In the genomic region with DNA sequence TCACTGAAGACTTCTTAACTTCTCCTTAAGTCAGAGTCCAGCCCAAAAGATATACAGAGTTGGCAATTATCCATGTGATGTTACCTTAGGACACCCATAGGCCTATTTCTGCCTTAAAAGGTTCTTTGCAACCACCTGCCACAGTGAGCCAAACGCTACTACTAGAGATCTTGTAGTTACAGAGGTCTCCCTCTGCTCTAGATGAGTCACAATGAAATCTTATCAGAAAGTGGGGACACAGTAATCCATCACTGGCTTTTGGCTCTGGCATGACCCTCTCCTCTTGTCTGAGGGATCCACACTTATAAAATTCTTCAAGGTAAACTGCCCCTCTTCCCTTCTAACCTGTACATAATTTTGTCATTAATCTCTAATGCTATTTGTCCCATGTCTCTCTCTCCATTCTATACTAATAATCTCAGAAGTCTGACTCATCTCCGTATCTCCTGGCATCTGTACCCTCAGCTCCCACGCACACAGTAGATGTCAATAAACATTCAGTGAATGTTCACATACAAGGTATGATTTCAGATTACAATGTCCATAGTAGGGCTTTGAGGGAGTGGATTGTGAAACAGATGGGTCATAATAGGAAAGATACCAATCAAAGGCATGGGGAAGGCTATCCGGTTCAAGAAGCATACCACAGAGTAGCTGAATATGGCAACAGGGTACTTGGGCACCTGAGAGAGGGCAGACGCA, we compare ENCODE assay signal across 9 cellular contexts.
DNase-seq lines count a peak whose midpoint lies in the region; ATAC-seq and TF ChIP-seq lines count a peak whose summit lies in the region.
"Had no signal": no experiment of that assay in that cellular context is flagged by ENCODE, and none has a peak within 500 bp of the region (broad histone marks: within the 10 kb centered on the region; RNA-seq: fewer than 3 reads in every experiment).

No MANE protein-coding gene starts in this region.

- no peak for TF ChIP-seq POLR2A in suprapubic skin (IDR thresholded peaks at IDR 0.05)

- no peak for TF ChIP-seq CTCF in left ventricle myocardium inferior (IDR thresholded peaks at IDR 0.05; ENCODE audit: borderline replicate concordance)
- TF ChIP-seq CTCF in right atrium auricular region (IDR thresholded peaks at IDR 0.05): no peak
- no peak for TF ChIP-seq CTCF in suprapubic skin (IDR thresholded peaks at IDR 0.05)

- H3K27ac ChIP-seq in left ventricle myocardium inferior (replicated peaks) (peak overlapping the region; percentile 27), right atrium auricular region (peak overlapping the region in 1 of 2 donors; percentile 21), angular gyrus (ENCODE audit: low read depth, low read length) (peak overlapping the region; percentile 98), suprapubic skin (peak overlapping the region; percentile 52)
- H3K27ac ChIP-seq: thoracic aorta had no signal

- intact Hi-C loops in left ventricle myocardium inferior (cut with micrococcal nuclease): no loop called here

- no peak for TF ChIP-seq EP300 in suprapubic skin (IDR thresholded peaks at IDR 0.05)

- H3K36me3 ChIP-seq in left ventricle myocardium inferior (no peaks in the 10 kb centered on the region), right atrium auricular region (no peaks in the 10 kb centered on the region), suprapubic skin (no peaks in the 10 kb centered on the region)
- H3K36me3 ChIP-seq: thoracic aorta had no signal

- DNase-seq in left ventricle myocardium inferior (no peak), right atrium auricular region (ENCODE audit: low spot score) (no peak), suprapubic skin (ENCODE audit: low spot score in 2 of 2) (no peak), glomerular visceral epithelial cell (ENCODE audit: extremely low spot score) (no peak), NCI-H69 (lab: John Stamatoyannopoulos, UW) (no peak), ACHN (no peak)

- no peak overlapping the region for H3K4me3 ChIP-seq in left ventricle myocardium inferior
- no peak overlapping the region for H3K4me3 ChIP-seq in right atrium auricular region
- H3K4me3 ChIP-seq in suprapubic skin: no peak overlapping the region
- H3K4me3 ChIP-seq: thoracic aorta had no signal

- peak; percentile 31 for ATAC-seq in HG03354 (IDR thresholded peaks at IDR 0.05; ENCODE audit: poor library complexity, severe bottlenecking, unreplicated experiment)

- peaks cover 63% of the 10 kb centered on the region for H3K4me1 ChIP-seq in left ventricle myocardium inferior
- H3K4me1 ChIP-seq in right atrium auricular region: peaks cover 0 to 31% of the 10 kb centered on the region in 2 donors
- peaks cover 24% of the 10 kb centered on the region for H3K4me1 ChIP-seq in suprapubic skin

- H3K27me3 ChIP-seq in left ventricle myocardium inferior (ENCODE audit: low read depth) (no peaks in the 10 kb centered on the region), right atrium auricular region (no peaks in the 10 kb centered on the region), suprapubic skin (no peaks in the 10 kb centered on the region)

- in situ Hi-C loops in ACHN (cut with HindIII; ENCODE audit: low pct_ligation_motif_present, low pct_unique_long_range_greater_than_20kb, low sequenced_read_pairs): no loop called here

- 60% methylated on average over 5 of the region's 5 CpGs for WGBS in suprapubic skin

- no peaks in the 10 kb centered on the region for H3K9me3 ChIP-seq in left ventricle myocardium inferior (replicated peaks)
- no peaks in the 10 kb centered on the region for H3K9me3 ChIP-seq in right atrium auricular region
- H3K9me3 ChIP-seq in suprapubic skin: no peaks in the 10 kb centered on the region
- H3K9me3 ChIP-seq: thoracic aorta had no signal
